ENCODE assay signal across 15 cellular contexts in the genomic region with DNA sequence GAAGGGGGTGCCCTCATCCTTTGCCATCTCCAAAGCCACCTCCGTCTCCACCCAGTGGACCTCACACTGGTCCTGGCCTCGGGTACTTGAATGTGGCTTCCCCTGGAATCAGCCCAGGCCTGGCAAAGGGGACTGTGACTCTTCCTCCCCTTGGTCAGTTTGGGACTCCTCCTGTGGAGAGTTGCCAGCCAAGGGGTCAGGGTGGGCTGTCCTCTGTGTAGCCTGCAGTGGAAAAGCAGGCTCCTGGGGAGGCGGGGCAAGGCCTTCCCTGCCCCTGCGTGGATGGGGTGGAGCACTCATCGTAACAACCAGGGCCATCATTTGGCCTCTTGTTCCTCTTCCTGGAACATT. TPM values are rescaled to one million over a fixed set of nuclear protein-coding genes. Genes with fewer than 3 reads are reported as not detected.
DNase-seq lines count a peak whose midpoint lies in the region; TF ChIP-seq lines count a peak whose summit lies in the region.
"Had no signal": no experiment of that assay in that cellular context is flagged by ENCODE, and none has a peak within 500 bp of the region (broad histone marks: within the 10 kb centered on the region; RNA-seq: fewer than 3 reads in every experiment).

No MANE protein-coding gene starts in this region.

- no peaks in the 10 kb centered on the region for H3K79me2 ChIP-seq in osteoblast (ENCODE audit: insufficient read depth, low read length)

- no TSS peak for BruUV-seq in Caco-2 (replicated peaks; lab: Mats Ljungman, UMichigan)

- H3K9me3 Mint-ChIP-seq in Caco-2 (ENCODE audit: unreplicated experiment) = peaks cover 40% of the 10 kb centered on the region
- H3K9me3 Mint-ChIP-seq in endodermal cell = peaks cover 11% of the 10 kb centered on the region
- H3K9me3 Mint-ChIP-seq in type B pancreatic cell = no peaks in the 10 kb centered on the region

- H2AFZ ChIP-seq in osteoblast (ENCODE audit: low read length) = no peak overlapping the region
- H2AFZ ChIP-seq: GM23338 had no signal

- H3K27me3 Mint-ChIP-seq in Caco-2 (ENCODE audit: insufficient read depth, unreplicated experiment) (no peaks in the 10 kb centered on the region), endodermal cell (ENCODE audit: insufficient read depth) (peaks cover 11% of the 10 kb centered on the region), type B pancreatic cell (no peaks in the 10 kb centered on the region)

- CTCF ChIA-PET in Caco-2 (lab: Charles Lee) = no interaction called here

- H3K4me3 ChIP-seq in Caco-2 (ENCODE audit: low read depth, low read length) = no peak overlapping the region
- H3K4me3 ChIP-seq in endodermal cell (ENCODE audit: low read length) = no peak overlapping the region
- no peak overlapping the region for H3K4me3 ChIP-seq in osteoblast (ENCODE audit: insufficient read depth, low read length)
- H3K4me3 ChIP-seq: GM23338 had no signal

- H3K27ac Mint-ChIP-seq in Caco-2 (ENCODE audit: unreplicated experiment) (peak overlapping the region; percentile 93), endodermal cell (no peak overlapping the region), type B pancreatic cell (no peak overlapping the region)
- H3K27ac Mint-ChIP-seq: CD4-positive, alpha-beta T cell; GM23338 had no signal

- WGBS in endodermal cell (ENCODE audit: insufficient coverage in 1 of 2, insufficient read length in 1 of 2), 2 experiments = 79 to 96% methylated on average over 2 to 5 of the region's 5 CpGs

- intact Hi-C loops in Caco-2 (cut with micrococcal nuclease; ENCODE audit: unreplicated experiment) = no loop called here

- H3K36me3 Mint-ChIP-seq in Caco-2 (ENCODE audit: insufficient read depth, unreplicated experiment) (peaks cover 21% of the 10 kb centered on the region), endodermal cell (ENCODE audit: low read depth) (no peaks in the 10 kb centered on the region), type B pancreatic cell (no peaks in the 10 kb centered on the region)

- no peak overlapping the region for H3K4me3 Mint-ChIP-seq in Caco-2 (ENCODE audit: unreplicated experiment)
- no peak overlapping the region for H3K4me3 Mint-ChIP-seq in endodermal cell
- H3K4me3 Mint-ChIP-seq in type B pancreatic cell = no peak overlapping the region
- H3K4me3 Mint-ChIP-seq: CD4-positive, alpha-beta T cell; GM23338 had no signal

- peaks cover 19% of the 10 kb centered on the region for H3K9me3 ChIP-seq in Caco-2
- H3K9me3 ChIP-seq in endodermal cell (ENCODE audit: control insufficient read depth, low read length) = no peaks in the 10 kb centered on the region
- H3K9me3 ChIP-seq in osteoblast (ENCODE audit: low read depth, low read length) = peaks cover 5% of the 10 kb centered on the region

- H3K27me3 ChIP-seq in Caco-2 (replicated peaks; ENCODE audit: control insufficient read depth, insufficient read depth, low read length) = no peaks in the 10 kb centered on the region
- H3K27me3 ChIP-seq in endodermal cell (ENCODE audit: control insufficient read depth, insufficient read depth, low read length, poor library complexity, severe bottlenecking) = peaks cover 3% of the 10 kb centered on the region
- H3K27me3 ChIP-seq in osteoblast (ENCODE audit: insufficient read depth, low read length) = peaks cover 3% of the 10 kb centered on the region

- H3K4me1 ChIP-seq in Caco-2 = peaks cover 53% of the 10 kb centered on the region
- H3K4me1 ChIP-seq in endodermal cell (ENCODE audit: control insufficient read depth, insufficient read depth, low read length) = no peaks in the 10 kb centered on the region
- no peaks in the 10 kb centered on the region for H3K4me1 ChIP-seq in osteoblast (ENCODE audit: insufficient read depth, low read length)

- DNase-seq in Caco-2 = no peak
- DNase-seq in endodermal cell = peak; percentile 22
- DNase-seq in osteoblast (ENCODE audit: insufficient read length, low spot score, missing footprints) = peak; percentile 41
- peak; percentile 57 for DNase-seq in type B pancreatic cell (ENCODE audit: extremely low spot score, unreplicated experiment)
- DNase-seq in activated CD4-positive, CD25-positive, alpha-beta regulatory T cell treated with anti-CD3 and anti-CD28 coated beads, Interleukin-2, amount 50 U/mL, for 72 hours = no peak
- DNase-seq in NCI-H82 treated with DMSO at 0.1 percent for 48 hours (lab: John Stamatoyannopoulos, UW; ENCODE audit: unreplicated experiment) = no peak
- no peak for DNase-seq in stimulated activated CD4-positive, alpha-beta T cell treated with anti-CD3 and anti-CD28 coated beads, Interleukin-2, amount 100 ng/mL, for 24 hours
- DNase-seq: AML-193; CD4-positive, alpha-beta T cell; DMS153; GDM1; HCEC 1CT had no signal

- POLR2A ChIA-PET in Caco-2 (lab: Charles Lee) = no interaction called here

- H3K36me3 ChIP-seq in Caco-2 (ENCODE audit: control insufficient read depth, insufficient read depth, low read length) (no peaks in the 10 kb centered on the region), endodermal cell (ENCODE audit: control insufficient read depth, insufficient read depth, low read length) (no peaks in the 10 kb centered on the region), osteoblast (ENCODE audit: insufficient read depth, low read length) (no peaks in the 10 kb centered on the region)

- H3K27ac ChIP-seq in endodermal cell (ENCODE audit: low read depth, low read length) (no peak overlapping the region), osteoblast (ENCODE audit: low read depth, low read length) (no peak overlapping the region)
- H3K27ac ChIP-seq: C4-2B had no signal

- H3K4me2 ChIP-seq in osteoblast (ENCODE audit: insufficient read depth, low read length) = no peak overlapping the region
- H3K4me2 ChIP-seq: GM23338 had no signal

- no peaks in the 10 kb centered on the region for H4K20me1 ChIP-seq in osteoblast (ENCODE audit: insufficient read depth, low read length)

- H3K4me1 Mint-ChIP-seq in Caco-2 (ENCODE audit: low read depth, unreplicated experiment) (peaks cover 47% of the 10 kb centered on the region), endodermal cell (no peaks in the 10 kb centered on the region), type B pancreatic cell (ENCODE audit: unreplicated experiment) (peaks cover 6% of the 10 kb centered on the region)
- H3K4me1 Mint-ChIP-seq: GM23338 had no signal

- H3K9ac ChIP-seq in endodermal cell (ENCODE audit: extremely low read depth, low read length, poor library complexity, severe bottlenecking) = no peak overlapping the region

- TF ChIP-seq CTCF in Caco-2 (IDR thresholded peaks at IDR 0.05; ENCODE audit: insufficient read depth in 1 of 2, low read depth in 1 of 2, low read length in 1 of 2, severe bottlenecking in 1 of 2, unreplicated experiment in 1 of 2) (no peak), endodermal cell (conservative IDR thresholded peaks at IDR 0.05) (no peak), osteoblast (IDR thresholded peaks at IDR 0.05; ENCODE audit: extremely low read depth, low read depth, low read length) (no peak), type B pancreatic cell (conservative IDR thresholded peaks at IDR 0.05) (no peak)

RNA-seq across cellular contexts. Expression of gene INHBB, which starts 59.8 kb away (rescaled TPM):
- total RNA-seq in Caco-2 (2022) (28.6 and 28.9 TPM in 2 replicates), endodermal cell (not detected), osteoblast (under 0.01 and 0.29 TPM in 2 replicates), type B pancreatic cell (ENCODE audit: low replicate concordance) (4.9 and 7.5 TPM in 2 replicates)
- polyA plus RNA-seq in endodermal cell (2013, experiment 1 of 2) = 0.14 TPM
- 0.17 TPM for polyA plus RNA-seq in endodermal cell (2013, experiment 2 of 2)
- total RNA-seq: CD4-positive, alpha-beta T cell; HT-29 had no signal
- polyA plus RNA-seq: GM23338 had no signal

Comparison
In these comparisons a context has a peak if more than half of its experiments do, and no peak if none do; other contexts are left out.
1. DNase-seq: peak in endodermal cell (single experiment), osteoblast (single experiment) and type B pancreatic cell (single experiment); none in Caco-2 (0 of 2), activated CD4-positive, CD25-positive, alpha-beta regulatory T cell treated with anti-CD3 and anti-CD28 coated beads, Interleukin-2, amount 50 U/mL, for 72 hours (single experiment), NCI-H82 treated with DMSO at 0.1 percent for 48 hours (single experiment) and stimulated activated CD4-positive, alpha-beta T cell treated with anti-CD3 and anti-CD28 coated beads, Interleukin-2, amount 100 ng/mL, for 24 hours (0 of 2).